ENCODE assay signal across 15 cellular contexts in the genomic region with DNA sequence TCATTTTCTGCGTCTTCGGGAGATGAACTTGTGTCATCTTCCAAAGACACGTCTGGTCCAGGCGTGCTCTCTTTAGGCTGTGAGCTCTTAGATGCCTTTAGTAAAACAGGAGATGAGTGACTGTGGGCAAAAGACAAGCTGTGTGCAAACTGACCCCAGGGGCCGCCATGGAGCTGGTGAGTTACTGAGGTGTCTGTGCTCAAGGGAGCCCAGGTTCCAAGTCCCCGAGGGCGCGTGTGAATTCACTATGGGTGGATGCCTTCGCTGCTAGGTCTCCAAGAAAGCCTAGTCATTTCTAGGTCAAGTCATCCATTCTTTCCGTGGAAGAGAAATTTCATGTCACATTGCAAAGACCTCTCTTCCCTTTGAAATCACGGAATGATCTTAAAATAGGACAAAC.
DNase-seq lines count a peak whose midpoint lies in the region; ATAC-seq lines count a peak whose summit lies in the region.
"Had no signal": no experiment of that assay in that cellular context is flagged by ENCODE, and none has a peak within 500 bp of the region (broad histone marks: within the 10 kb centered on the region; RNA-seq: fewer than 3 reads in every experiment).

No MANE protein-coding gene starts in this region.

- no peak overlapping the region for H3K27ac Mint-ChIP-seq in activated naive CD4-positive, alpha-beta T cell treated with anti-CD3 and anti-CD28 coated beads for 36 hours

- DNase-seq in caudate nucleus (lab: John Stamatoyannopoulos, UW) (peak in 7 of 61 donors; percentile 14 to 48 (median 31)), putamen (ENCODE audit: low spot score) (peak; percentile 52), NCI-H524 (lab: John Stamatoyannopoulos, UW) (no peak), NCI-H1694 (lab: John Stamatoyannopoulos, UW) (no peak), left colon (no peak)
- DNase-seq in activated naive CD4-positive, alpha-beta T cell treated with anti-CD3 and anti-CD28 coated beads for 36 hours: no peak
- DNase-seq: 8988T; CD4-positive, CD25-positive, alpha-beta regulatory T cell; DMS153; DMS79; GDM1; GM23248 had no signal

- H3K4me1 Mint-ChIP-seq in activated naive CD4-positive, alpha-beta T cell treated with anti-CD3 and anti-CD28 coated beads for 36 hours (ENCODE audit: low read depth): peaks cover 39% of the 10 kb centered on the region

- H3K36me3 Mint-ChIP-seq in activated naive CD4-positive, alpha-beta T cell treated with anti-CD3 and anti-CD28 coated beads for 36 hours (ENCODE audit: low read depth): no peaks in the 10 kb centered on the region

- H3K9me3 ChIP-seq in BLaER1 treated with 17β-estradiol and CSF1 and Interleukin-3, amounts not matched to agents 10 nM and 100 nM (replicated peaks in 1 of 11): no peaks in the 10 kb centered on the region
- H3K9me3 ChIP-seq: HAP-1 had no signal

- no peak overlapping the region for H3K4me3 ChIP-seq in BLaER1 treated with 17β-estradiol and CSF1 and Interleukin-3, amounts not matched to agents 10 nM and 100 nM
- H3K4me3 ChIP-seq: GM23248, HAP-1 had no signal

- H3K4me2 ChIP-seq in BLaER1 treated with 17β-estradiol and CSF1 and Interleukin-3, amounts not matched to agents 10 nM and 100 nM: peak overlapping the region in 7 of 11 experiments; percentile 24 to 97 (median 49); a peak in 13 of 22 replicates

- H3K27me3 ChIP-seq in BLaER1 treated with 17β-estradiol and CSF1 and Interleukin-3, amounts not matched to agents 10 nM and 100 nM: no peaks in the 10 kb centered on the region
- no peaks in the 10 kb centered on the region for H3K27me3 ChIP-seq in layer of hippocampus (ENCODE audit: control insufficient read depth, insufficient read depth, low read length)

- no peak overlapping the region for H3K9ac ChIP-seq in BLaER1 treated with 17β-estradiol and CSF1 and Interleukin-3, amounts not matched to agents 10 nM and 100 nM
- H3K9ac ChIP-seq: GM23248 had no signal

- intact Hi-C loops in left colon (cut with DNase I, micrococcal nuclease): no loop called here
- intact Hi-C loops in activated naive CD4-positive, alpha-beta T cell treated with anti-CD3 and anti-CD28 coated beads for 36 hours (cut with micrococcal nuclease): loop anchor here (5.0 kb wide), 2 partner anchors 85 to 120 kb away; partner anchors contain the start of genes FAM171A1 and NMT2

- CTCF ChIA-PET in activated naive CD4-positive, alpha-beta T cell treated with anti-CD3 and anti-CD28 coated beads for 36 hours (lab: Charles Lee): no interaction called here

- H3K4me3 Mint-ChIP-seq in activated naive CD4-positive, alpha-beta T cell treated with anti-CD3 and anti-CD28 coated beads for 36 hours: no peak overlapping the region

- no peaks in the 10 kb centered on the region for H3K27me3 Mint-ChIP-seq in activated naive CD4-positive, alpha-beta T cell treated with anti-CD3 and anti-CD28 coated beads for 36 hours (ENCODE audit: low read depth)

- H3K36me3 ChIP-seq in BLaER1 treated with 17β-estradiol and CSF1 and Interleukin-3, amounts not matched to agents 10 nM and 100 nM: peaks cover 0 to 45% (median 18%) of the 10 kb centered on the region in 11 experiments; a peak in 16 of 22 replicates
- H3K36me3 ChIP-seq: HAP-1 had no signal

- H4K20me1 ChIP-seq in BLaER1 treated with 17β-estradiol and CSF1 and Interleukin-3, amounts not matched to agents 10 nM and 100 nM: no peaks in the 10 kb centered on the region

- peaks cover 11 to 57% (median 48%) of the 10 kb centered on the region in 10 experiments for H3K4me1 ChIP-seq in BLaER1 treated with 17β-estradiol and CSF1 and Interleukin-3, amounts not matched to agents 10 nM and 100 nM

- no peak for ATAC-seq in left colon

- no peaks in the 10 kb centered on the region for H3K9me3 Mint-ChIP-seq in activated naive CD4-positive, alpha-beta T cell treated with anti-CD3 and anti-CD28 coated beads for 36 hours
- H3K9me3 Mint-ChIP-seq: CD4-positive, CD25-positive, alpha-beta regulatory T cell had no signal

- no peak overlapping the region for H3K27ac ChIP-seq in BLaER1 treated with 17β-estradiol and CSF1 and Interleukin-3, amounts not matched to agents 10 nM and 100 nM
- H3K27ac ChIP-seq in caudate nucleus (ENCODE audit: low read depth, low read length) (peak overlapping the region; percentile 82), layer of hippocampus (ENCODE audit: low read depth, low read length) (peak overlapping the region; percentile 3)
- H3K27ac ChIP-seq: GM23248 had no signal

Comparison
In these comparisons a context has a peak if more than half of its experiments do, and no peak if none do; other contexts are left out.
1. H3K27ac ChIP-seq: peak in caudate nucleus (single experiment) and layer of hippocampus (single experiment); none in BLaER1 treated with 17β-estradiol and CSF1 and Interleukin-3, amounts not matched to agents 10 nM and 100 nM (0 of 11).